12 cellular contexts compared by ENCODE assay signal in the genomic region with DNA sequence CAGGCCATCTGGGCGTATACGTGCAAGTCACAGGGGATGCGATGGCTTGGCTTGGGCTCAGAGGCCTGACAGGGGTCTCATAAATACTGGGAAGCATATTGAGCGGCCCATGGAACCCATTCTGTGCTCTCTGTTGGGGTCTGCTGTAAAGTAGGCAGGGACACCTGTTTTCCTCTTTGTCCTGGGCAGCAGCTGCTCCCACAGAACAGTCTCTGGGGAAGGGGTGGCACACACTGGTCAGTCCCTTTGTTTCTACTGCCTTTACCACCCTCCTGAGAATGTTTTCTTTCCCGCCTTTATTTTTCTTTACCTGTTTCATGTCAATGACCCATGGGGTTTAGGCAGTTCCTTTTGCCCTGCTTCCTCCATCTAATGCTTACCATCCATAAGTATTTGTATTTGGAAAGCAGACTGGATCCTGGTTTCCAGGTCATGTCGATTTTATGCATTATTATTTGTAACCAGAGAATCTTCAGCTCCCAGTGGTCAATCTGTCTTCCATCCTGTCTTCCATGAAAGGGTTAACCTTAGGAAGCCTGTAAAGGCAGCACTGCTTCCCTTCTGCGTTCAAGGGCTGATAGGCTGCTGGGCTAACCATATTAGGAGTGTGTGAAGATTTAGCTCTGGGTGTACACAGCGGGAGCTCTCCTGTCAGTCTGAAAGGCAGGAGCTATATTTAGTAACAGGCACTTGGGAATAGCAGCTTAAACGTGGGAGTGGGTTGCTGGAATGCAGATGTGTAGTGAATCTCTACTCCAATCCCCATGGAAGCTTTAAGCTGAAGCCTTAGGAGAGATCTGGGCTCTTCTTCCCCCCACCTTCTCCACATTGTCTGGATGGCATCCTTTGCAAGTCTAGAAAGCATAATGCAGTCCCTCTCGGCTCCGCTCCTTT.
DNase-seq lines count a peak whose midpoint lies in the region; ATAC-seq and TF ChIP-seq lines count a peak whose summit lies in the region.
"Had no signal": no experiment of that assay in that cellular context is flagged by ENCODE, and none has a peak within 500 bp of the region (broad histone marks: within the 10 kb centered on the region; RNA-seq: fewer than 3 reads in every experiment).

No MANE protein-coding gene starts in this region.

- ATAC-seq in HG03521 (IDR thresholded peaks at IDR 0.05; ENCODE audit: unreplicated experiment) (no peak), GM19035 (IDR thresholded peaks at IDR 0.05; ENCODE audit: unreplicated experiment) (no peak)
- ATAC-seq in activated T-cell treated with anti-CD3 and anti-CD28 coated beads, Interleukin-2, amount 50 U/mL, for 4 hours = no peak

- no peaks in the 10 kb centered on the region for H3K4me1 Mint-ChIP-seq in activated T-cell treated with anti-CD3 and anti-CD28 coated beads, Interleukin-2, amount 50 U/mL, for 4 hours (ENCODE audit: low read depth)

- TF ChIP-seq CTCF in RWPE1 (conservative IDR thresholded peaks at IDR 0.05; ENCODE audit: low read depth) = no peak

- no peaks in the 10 kb centered on the region for H3K27me3 Mint-ChIP-seq in activated T-cell treated with anti-CD3 and anti-CD28 coated beads, Interleukin-2, amount 50 U/mL, for 4 hours (ENCODE audit: low read depth)

- H3K27ac ChIP-seq in RWPE1 = no peak overlapping the region

- POLR2A ChIA-PET in RWPE1 (lab: Yijun Ruan, JAX; ENCODE audit: low non-redundant PET) = no interaction called here

- no peak overlapping the region for H3K4me3 Mint-ChIP-seq in activated T-cell treated with anti-CD3 and anti-CD28 coated beads, Interleukin-2, amount 50 U/mL, for 4 hours

- DNase-seq in AG20443 (ENCODE audit: low spot score) (peak; percentile 33), NCI-H1694 treated with DMSO at 0.1 percent for 48 hours (lab: John Stamatoyannopoulos, UW) (peak; percentile 32), dedifferentiated amniotic fluid mesenchymal stem cell (ENCODE audit: extremely low spot score) (peak; percentile 19), middle frontal gyrus (ENCODE audit: extremely low spot score, low spot score) (peak; percentile 9), RWPE1 (ENCODE audit: low spot score) (no peak)
- DNase-seq in activated T-cell treated with anti-CD3 and anti-CD28 coated beads, Interleukin-2, amount 50 U/mL, for 4 hours = no peak
- DNase-seq: activated CD8-positive, alpha-beta memory T cell treated with anti-CD3 and anti-CD28 coated beads, Interleukin-2, amount 50 U/mL, for 4 hours; Calu3; NCI-H2081 treated with DMSO at 0.1 percent for 48 hours; stimulated activated CD4-positive, alpha-beta T cell treated with anti-CD3 and anti-CD28 coated beads, Interleukin-1b, Interleukin-23, amount 100 ng/mL, for 48 hours had no signal

- no peaks in the 10 kb centered on the region for H3K36me3 Mint-ChIP-seq in activated T-cell treated with anti-CD3 and anti-CD28 coated beads, Interleukin-2, amount 50 U/mL, for 4 hours (ENCODE audit: insufficient read depth)

- CTCF ChIA-PET in RWPE1 (lab: Yijun Ruan, JAX) = interaction anchor here (0.6 to 0.7 kb wide), 2 partner anchors 44 to 418 kb away, joined by 3 read pairs; no protein-coding TSS in a partner anchor

- H3K9me3 Mint-ChIP-seq in activated T-cell treated with anti-CD3 and anti-CD28 coated beads, Interleukin-2, amount 50 U/mL, for 4 hours = no peaks in the 10 kb centered on the region

Comparison
In these comparisons a context has a peak if more than half of its experiments do, and no peak if none do; other contexts are left out.
1. DNase-seq: peak in AG20443 (single experiment), NCI-H1694 treated with DMSO at 0.1 percent for 48 hours (single experiment), dedifferentiated amniotic fluid mesenchymal stem cell (single experiment) and middle frontal gyrus (single experiment); none in activated T-cell treated with anti-CD3 and anti-CD28 coated beads, Interleukin-2, amount 50 U/mL, for 4 hours (single experiment) and RWPE1 (single experiment).